ENCODE assay signal across 1 cellular context in the genomic region with DNA sequence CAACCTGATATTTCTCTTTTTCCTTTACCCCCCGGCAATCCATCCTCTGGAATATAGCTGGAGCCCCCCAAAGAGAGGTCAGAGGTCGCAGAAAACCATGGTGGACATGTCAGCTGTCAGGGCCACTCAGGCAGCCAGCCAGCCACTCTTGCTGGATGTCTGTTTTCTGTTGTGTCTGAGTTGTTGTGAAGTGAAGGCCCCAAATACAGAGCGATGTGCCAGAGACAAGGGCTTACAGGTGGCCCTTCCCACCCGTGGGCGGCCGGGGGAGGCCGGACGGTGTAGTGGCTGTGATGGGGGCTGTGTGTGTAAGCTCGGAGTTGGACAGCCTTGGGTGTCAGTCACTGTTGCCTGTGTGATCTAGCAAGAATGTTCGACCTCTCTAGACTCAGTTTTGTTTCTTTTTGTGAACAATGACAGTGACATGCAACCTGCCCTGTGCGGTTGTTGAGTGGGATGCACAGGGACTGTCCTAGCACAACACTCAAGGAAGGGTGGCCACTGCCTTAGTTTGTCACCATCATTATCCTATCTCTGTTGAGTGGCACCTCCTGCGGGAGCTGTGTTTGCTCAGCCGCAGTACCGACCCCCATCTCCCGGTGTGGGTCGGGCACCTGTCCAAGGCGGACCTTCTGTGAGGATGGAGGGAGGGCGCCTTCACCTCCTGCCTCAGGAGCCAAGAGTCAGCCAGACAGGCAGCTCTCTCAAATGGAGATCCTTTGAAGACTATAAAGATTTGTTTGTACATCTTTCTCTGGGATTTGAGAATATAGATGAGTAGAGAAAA.
TF ChIP-seq lines count a peak whose summit lies in the region.

No MANE protein-coding gene starts in this region.

TF ChIP-seq in HepG2, 621 proteins besides CTCF, POLR2A, EP300 and RAD21:
- TF ChIP-seq WIZ (CRISPR knock-in tag; IDR thresholded peaks at IDR 0.05) = no peak
- TF ChIP-seq ZBTB21 (CRISPR knock-in tag; IDR thresholded peaks at IDR 0.05) = no peak
